In genomic region chr12:6148061-6148460, GRCh38 we compare ENCODE assay signal across 25 cellular contexts. TPM values are rescaled to one million over a fixed set of nuclear protein-coding genes. Genes with fewer than 3 reads are reported as not detected.
"Had no signal": no experiment of that assay in that cellular context is flagged by ENCODE, and none has a peak within 500 bp of the region (broad histone marks: within the 10 kb centered on the region; RNA-seq: fewer than 3 reads in every experiment).

No MANE protein-coding gene starts in this region.

- H3K27ac ChIP-seq: ascending aorta, brain microvascular endothelial cell, coronary artery, skin epidermis, thyroid gland, VCaP had no signal

- H3K36me3 Mint-ChIP-seq: activated naive CD8-positive, alpha-beta T cell; mesothelial cell of epicardium; naive B cell had no signal

- H3K27me3 ChIP-seq: ascending aorta, brain microvascular endothelial cell, thyroid gland had no signal

- H3K4me1 ChIP-seq: ascending aorta had no signal

- H3K27ac Mint-ChIP-seq: activated naive CD8-positive, alpha-beta T cell; effector memory CD8-positive, alpha-beta T cell; mesothelial cell of epicardium had no signal

- H3K4me3 ChIP-seq: ascending aorta, coronary artery, skin epidermis, thyroid gland had no signal

- H3K4me3 Mint-ChIP-seq: activated naive CD8-positive, alpha-beta T cell; effector memory CD8-positive, alpha-beta T cell; mesothelial cell of epicardium; naive B cell had no signal

- H3K4me1 Mint-ChIP-seq: mesothelial cell of epicardium had no signal

- ATAC-seq: effector memory CD8-positive, alpha-beta T cell; esophagus mucosa; left cardiac atrium; left ventricle myocardium superior; sciatic nerve; stimulated activated naive CD8-positive, alpha-beta T cell treated with anti-CD3 and anti-CD28 coated beads, Interleukin-15, Interleukin-2, amounts not matched to agents 100 U/mL and 50 U/mL, for 24 hours had no signal

- H3K27me3 Mint-ChIP-seq: activated naive CD8-positive, alpha-beta T cell had no signal

- H3K9me3 ChIP-seq: ascending aorta, thyroid gland had no signal

- H3K36me3 ChIP-seq: ascending aorta, brain microvascular endothelial cell, thyroid gland had no signal

- H3K9me3 Mint-ChIP-seq: effector memory CD8-positive, alpha-beta T cell; naive B cell had no signal

- DNase-seq: activated CD4-positive, alpha-beta T cell treated with anti-CD3 and anti-CD28 coated beads for 48 hours; activated CD4-positive, alpha-beta T cell treated with anti-CD3 and anti-CD28 coated beads, Interleukin-2, amount 50 U/mL, for 48 hours; activated CD8-positive, alpha-beta memory T cell treated with anti-CD3 and anti-CD28 coated beads for 24 hours; activated gamma-delta T cell; brain microvascular endothelial cell; effector memory CD8-positive, alpha-beta T cell; foreskin fibroblast; head of caudate nucleus; hippocampal formation; left cardiac atrium; left ventricle myocardium superior; naive B cell; stimulated activated CD4-positive, alpha-beta T cell treated with anti-CD3 and anti-CD28 coated beads, Interleukin-12 subunit alpha, Interleukin-12 subunit beta, amount 100 ng/mL, for 4 hours; stimulated activated CD4-positive, alpha-beta T cell treated with anti-CD3 and anti-CD28 coated beads, Interleukin-4, amount 100 ng/mL, for 1 hour; stimulated activated naive CD8-positive, alpha-beta T cell treated with anti-CD3 and anti-CD28 coated beads, Interleukin-15, Interleukin-2, amounts not matched to agents 100 U/mL and 50 U/mL, for 24 hours; thyroid gland had no signal

RNA-seq across cellular contexts. Expression of gene VWF, which starts 23.6 kb away (rescaled TPM):
- total RNA-seq: T-helper 1 cell treated with Interleukin-12 subunit alpha and Interleukin-12 subunit beta and Interleukin-4 antibody, amounts not matched to agents 30 ng/mL and 1 ng/mL, for 36 hours had no signal
